In genomic region chr20:50403565-50404418, GRCh38 we compare ENCODE assay signal across 1 cellular context.
TF ChIP-seq lines count a peak whose summit lies in the region.

No MANE protein-coding gene starts in this region.

TF ChIP-seq in GM12878, 131 proteins besides CTCF, POLR2A, EP300 and RAD21 (continued from another document):
- peak; percentile 5 for TF ChIP-seq E4F1 (IDR thresholded peaks at IDR 0.05; ENCODE audit: borderline replicate concordance, partially characterized antibody)
TF ChIP-seq in GM12878: peak in this region for 1.
